In the genomic region with DNA sequence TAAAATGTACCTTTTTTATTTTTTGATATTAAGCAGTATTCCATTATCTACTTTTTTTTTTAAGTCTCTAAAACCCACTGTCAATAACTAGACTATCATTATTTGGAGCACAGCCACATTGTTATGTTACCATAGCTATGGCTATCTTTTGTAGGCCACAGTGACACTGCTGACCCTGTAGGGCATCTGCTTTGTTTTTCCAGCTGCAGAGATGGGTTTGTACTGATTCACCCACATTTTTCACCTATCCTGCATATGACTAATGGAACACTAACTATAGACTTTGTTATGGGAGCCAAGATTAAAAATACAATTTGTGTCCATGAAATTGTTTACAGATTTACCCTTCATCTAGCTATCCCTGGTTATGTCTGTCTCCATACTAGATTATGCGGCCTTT, we compare ENCODE assay signal across 1 cellular context.
TF ChIP-seq lines count a peak whose summit lies in the region.

No MANE protein-coding gene starts in this region.

TF ChIP-seq in IMR-90, 13 proteins besides CTCF, POLR2A, EP300 and RAD21 (continued from another document):
- TF ChIP-seq, protein P1, sequence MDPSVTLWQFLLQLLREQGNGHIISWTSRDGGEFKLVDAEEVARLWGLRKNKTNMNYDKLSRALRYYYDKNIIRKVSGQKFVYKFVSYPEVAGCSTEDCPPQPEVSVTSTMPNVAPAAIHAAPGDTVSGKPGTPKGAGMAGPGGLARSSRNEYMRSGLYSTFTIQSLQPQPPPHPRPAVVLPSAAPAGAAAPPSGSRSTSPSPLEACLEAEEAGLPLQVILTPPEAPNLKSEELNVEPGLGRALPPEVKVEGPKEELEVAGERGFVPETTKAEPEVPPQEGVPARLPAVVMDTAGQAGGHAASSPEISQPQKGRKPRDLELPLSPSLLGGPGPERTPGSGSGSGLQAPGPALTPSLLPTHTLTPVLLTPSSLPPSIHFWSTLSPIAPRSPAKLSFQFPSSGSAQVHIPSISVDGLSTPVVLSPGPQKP (IDR thresholded peaks at IDR 0.05; ENCODE audit: borderline replicate concordance, low read depth, low read length): no peak
- TF ChIP-seq MXI1 (IDR thresholded peaks at IDR 0.05; ENCODE audit: borderline replicate concordance, low read depth, low read length) (no peak), RFX5 (IDR thresholded peaks at IDR 0.05; ENCODE audit: low read depth, low read length) (no peak), SMC3 (IDR thresholded peaks at IDR 0.05; ENCODE audit: low read depth, low read length) (no peak), NFE2L2 (IDR thresholded peaks at IDR 0.05; ENCODE audit: low read depth, low read length) (no peak), RCOR1 (IDR thresholded peaks at IDR 0.05; ENCODE audit: insufficient replicate concordance, low read length) (no peak), CEBPB (IDR thresholded peaks at IDR 0.05; ENCODE audit: low read depth, low read length) (no peak), BHLHE40 (IDR thresholded peaks at IDR 0.05; ENCODE audit: low read depth, low read length) (no peak), FOS (IDR thresholded peaks at IDR 0.05; ENCODE audit: low read depth, low read length) (no peak), MAFK (IDR thresholded peaks at IDR 0.05; ENCODE audit: low read depth, low read length) (no peak), MAZ (IDR thresholded peaks at IDR 0.05; ENCODE audit: borderline replicate concordance, low read depth, low read length) (no peak)
